In genomic region chr11:118230088-118230487, GRCh38 we compare ENCODE assay signal across 23 cellular contexts. TPM values are rescaled to one million over a fixed set of nuclear protein-coding genes. Genes with fewer than 3 reads are reported as not detected.
DNase-seq lines count a peak whose midpoint lies in the region; ATAC-seq and TF ChIP-seq lines count a peak whose summit lies in the region.
"Had no signal": no experiment of that assay in that cellular context is flagged by ENCODE, and none has a peak within 500 bp of the region (broad histone marks: within the 10 kb centered on the region; RNA-seq: fewer than 3 reads in every experiment).

No MANE protein-coding gene starts in this region.

- no peak for DNase-seq in SK-N-SH
- peak; percentile 48 for DNase-seq in stimulated activated CD4-positive, alpha-beta T cell treated with anti-CD3 and anti-CD28 coated beads, Interleukin-4, amount 100 ng/mL, for 24 hours
- no peak for DNase-seq in stimulated activated CD4-positive, alpha-beta T cell treated with anti-CD3 and anti-CD28 coated beads, Interleukin-2, amount 100 ng/mL, for 24 hours
- DNase-seq in effector memory CD4-positive, alpha-beta T cell = peak; percentile 25 to 50 (median 37)
- no peak for DNase-seq in upper lobe of left lung
- DNase-seq in posterior vena cava (ENCODE audit: low spot score) = no peak
- no peak for DNase-seq in LoVo (ENCODE audit: low spot score)
- DNase-seq: adrenal gland; DMS79; GOT3; heart left ventricle; KG1; NCI-H1105 treated with DMSO at 0.1 percent for 48 hours; NCI-H2171; NCI-H774; stimulated activated naive B cell treated with anti-CD40 and anti-IgM and Interleukin-4, amounts not matched to agents 10 μg/mL and 1 μg/mL and 100 μg/mL, for 72 hours had no signal

- peaks cover 13% of the 10 kb centered on the region for H3F3A ChIP-seq in SK-N-SH (replicated peaks; ENCODE audit: insufficient read depth)

- no peaks in the 10 kb centered on the region for H3K36me3 ChIP-seq in SK-N-SH (replicated peaks in 1 of 2; ENCODE audit: control insufficient read depth in 1 of 2, insufficient read depth in 2 of 2, low read length in 1 of 2)
- H3K36me3 ChIP-seq in effector memory CD4-positive, alpha-beta T cell (ENCODE audit: control insufficient read depth, insufficient read depth, low read length) = peaks cover 25% of the 10 kb centered on the region
- peaks cover 0 to 18% (median 1%) of the 10 kb centered on the region in 4 donors for H3K36me3 ChIP-seq in upper lobe of left lung
- H3K36me3 ChIP-seq: adrenal gland, SJSA1 had no signal

- no peaks in the 10 kb centered on the region for H3K79me2 ChIP-seq in SK-N-SH (ENCODE audit: insufficient read depth)

- no peak overlapping the region for H3K4me3 ChIP-seq in SK-N-SH (ENCODE audit: low read depth in 2 of 2, low read length in 1 of 2)
- H3K4me3 ChIP-seq in effector memory CD4-positive, alpha-beta T cell (ENCODE audit: insufficient read depth, low read depth, low read length, poor library complexity, severe bottlenecking) = no peak overlapping the region
- no peak overlapping the region for H3K4me3 ChIP-seq in upper lobe of left lung
- H3K4me3 ChIP-seq: adrenal gland, heart left ventricle, SJSA1 had no signal

- TF ChIP-seq RAD21 in SK-N-SH (IDR thresholded peaks at IDR 0.05; ENCODE audit: low read length) = no peak

- intact Hi-C loops in posterior vena cava (cut with DNase I) = no loop called here

- no peaks in the 10 kb centered on the region for H3K9me2 ChIP-seq in SK-N-SH

- POLR2A ChIA-PET in SK-N-SH (lab: Yijun Ruan, JAX) = no interaction called here

- TF ChIP-seq EP300 in SK-N-SH (IDR thresholded peaks at IDR 0.05; ENCODE audit: borderline replicate concordance in 1 of 2, low read depth in 1 of 2, low read length in 1 of 2) = no peak
- no peak for TF ChIP-seq EP300 in upper lobe of left lung (IDR thresholded peaks at IDR 0.05)

- TF ChIP-seq POLR2A in upper lobe of left lung (IDR thresholded peaks at IDR 0.05) = no peak

- H3K27me3 ChIP-seq in SK-N-SH (ENCODE audit: insufficient read depth) (peaks cover 6% of the 10 kb centered on the region; the same call in 1 of the 2 replicates), upper lobe of left lung (no peaks in the 10 kb centered on the region)
- no peaks in the 10 kb centered on the region for H3K27me3 ChIP-seq in effector memory CD4-positive, alpha-beta T cell (replicated peaks; ENCODE audit: control insufficient read depth, insufficient read depth, low read length, poor library complexity, severe bottlenecking)
- H3K27me3 ChIP-seq: adrenal gland, heart left ventricle, SJSA1 had no signal

- CTCF ChIA-PET in SK-N-SH (lab: Yijun Ruan, JAX) = interaction anchor here (0.6 to 1.0 kb wide), 3 partner anchors 27 to 372 kb away, joined by 3 to 4 read pairs (median 3); no protein-coding TSS in a partner anchor

- H4K20me1 ChIP-seq in SK-N-SH (ENCODE audit: insufficient read depth) = no peaks in the 10 kb centered on the region

- peak overlapping the region; percentile 13; the same call in 1 of the 2 replicates for H3K4me2 ChIP-seq in SK-N-SH

- TF ChIP-seq CTCF in SK-N-SH (IDR thresholded peaks at IDR 0.05) (no peak), upper lobe of left lung (IDR thresholded peaks at IDR 0.05) (no peak)

- 61% methylated on average over 3 of the region's 3 CpGs for whole genome bisulfite sequencing in SK-N-SH (ENCODE audit: low lambda C conversion rate)
- WGBS in upper lobe of left lung, 2 donors = 72 to 89% methylated on average over 3 of the region's 3 CpGs

- H3K9ac ChIP-seq in SK-N-SH = no peak overlapping the region

- H3K9me3 ChIP-seq in SK-N-SH (no peaks in the 10 kb centered on the region), upper lobe of left lung (no peaks in the 10 kb centered on the region)
- no peaks in the 10 kb centered on the region for H3K9me3 ChIP-seq in effector memory CD4-positive, alpha-beta T cell (ENCODE audit: control insufficient read depth, low read length)
- H3K9me3 ChIP-seq: adrenal gland, heart left ventricle, SJSA1 had no signal

- H3K27ac ChIP-seq in SK-N-SH (ENCODE audit: low read depth in 2 of 2, low read length in 1 of 2) (0 out of 4 replicates have a peak overlapping the region, but pooled peaks of 1 of the 2 experiments have one; percentile 11), upper lobe of left lung (peak overlapping the region in 3 of 4 donors; percentile 40 to 79 (median 70))
- H3K27ac ChIP-seq in effector memory CD4-positive, alpha-beta T cell (ENCODE audit: insufficient read depth, low read length, poor library complexity, severe bottlenecking) = peak overlapping the region; percentile 65
- H3K27ac ChIP-seq: 22Rv1, SJSA1 had no signal

- H2AFZ ChIP-seq in SK-N-SH (ENCODE audit: low read depth) = no peak overlapping the region

- H3K4me1 ChIP-seq in SK-N-SH (ENCODE audit: control insufficient read depth in 1 of 2, insufficient read depth in 2 of 2, low read depth in 1 of 2, low read length in 1 of 2) (peaks cover 0 to 5% of the 10 kb centered on the region in 2 experiments; a peak in 1 of 4 replicates), upper lobe of left lung (peaks cover 9 to 19% (median 13%) of the 10 kb centered on the region in 4 donors)
- peaks cover 46% of the 10 kb centered on the region for H3K4me1 ChIP-seq in effector memory CD4-positive, alpha-beta T cell (ENCODE audit: control insufficient read depth, insufficient read depth, low read length, poor library complexity, severe bottlenecking)
- H3K4me1 ChIP-seq: SJSA1 had no signal

- ATAC-seq in SK-N-SH treated with all-trans-retinoic acid at 6 μM for 48 hours (no peak), upper lobe of left lung (ENCODE audit: low FRiP score in 2 of 2) (no peak)
- ATAC-seq: heart left ventricle; stimulated activated naive B cell treated with anti-CD40 and anti-IgM and Interleukin-4, amounts not matched to agents 10 μg/mL and 1 μg/mL and 100 μg/mL, for 72 hours had no signal

TF ChIP-seq in SK-N-SH, 30 proteins besides CTCF, POLR2A, EP300 and RAD21:
- TF ChIP-seq GATA2 (CRISPR knock-in tag; IDR thresholded peaks at IDR 0.05) = no peak

TF ChIP-seq in SK-N-SH treated with all-trans-retinoic acid at 6 μM for 48 hours, 23 proteins besides CTCF, POLR2A, EP300 and RAD21 (continues in another document):
- TF ChIP-seq ZNF565 (CRISPR knock-in tag; conservative IDR thresholded peaks at IDR 0.05; ENCODE audit: low read depth) (no peak), ESRRG (CRISPR knock-in tag; IDR thresholded peaks at IDR 0.05) (no peak), POU6F1 (CRISPR knock-in tag; IDR thresholded peaks at IDR 0.05; ENCODE audit: borderline replicate concordance, low read depth) (no peak), PPARA (CRISPR knock-in tag; IDR thresholded peaks at IDR 0.05; ENCODE audit: borderline replicate concordance) (no peak), OSR1 (CRISPR knock-in tag; IDR thresholded peaks at IDR 0.05) (no peak), ZC3H10 (CRISPR knock-in tag; IDR thresholded peaks at IDR 0.05) (no peak), SNAI2 (CRISPR knock-in tag; IDR thresholded peaks at IDR 0.05) (no peak), CSDC2 (CRISPR knock-in tag; IDR thresholded peaks at IDR 0.05) (no peak), ZNF8 (CRISPR knock-in tag; IDR thresholded peaks at IDR 0.05) (no peak), ISL1 (CRISPR knock-in tag; IDR thresholded peaks at IDR 0.05) (no peak), TOX (CRISPR knock-in tag; IDR thresholded peaks at IDR 0.05; ENCODE audit: borderline replicate concordance) (no peak)

RNA-seq across cellular contexts. Expression of gene JAML, which starts 5.3 kb away (rescaled TPM):
- polyA plus RNA-seq in SK-N-SH (2012; rRNA removed) = not detected in 2 replicates
- polyA plus RNA-seq in SK-N-SH (2012; cell fraction: cytosol; rRNA removed) = 0.04 and 0.05 TPM in 2 replicates
- 0.01 TPM in 1 of 2 replicates, not detected in the other for polyA plus RNA-seq in SK-N-SH (2012; cell fraction: nucleus; rRNA removed)
- 100 to 1,000 TPM in 2 of 6 donors, 10 to 100 TPM in 4; 33.0 to 105 (median 49.5) TPM for total RNA-seq in upper lobe of left lung
- total RNA-seq in posterior vena cava = 1 to 10 TPM; 3.8 to 7.0 TPM
- total RNA-seq: PC-3, SJSA1 had no signal
- polyA plus RNA-seq: BJ had no signal

RNA-seq across cellular contexts. Expression of gene MPZL3, which starts 22.1 kb away (rescaled TPM):
- polyA plus RNA-seq in SK-N-SH (2012; rRNA removed) = 0.38 and 0.70 TPM in 2 replicates
- 0.52 and 1.0 TPM in 2 replicates for polyA plus RNA-seq in SK-N-SH (2012; cell fraction: cytosol; rRNA removed)
- polyA plus RNA-seq in SK-N-SH (2012; cell fraction: nucleus; rRNA removed) = 0.23 and 0.43 TPM in 2 replicates
- 10 to 100 TPM in 4 of 6 donors, 1 to 10 TPM in 2; 2.3 to 27.7 (median 10.4) TPM for total RNA-seq in upper lobe of left lung
- total RNA-seq in posterior vena cava = 1 to 10 TPM in 1 of 2 donors, under 1 TPM in 1; 0.52 to 1.6 TPM
- total RNA-seq: SJSA1 had no signal

RNA-seq across cellular contexts. Expression of gene MPZL2, which starts 34.0 kb away (rescaled TPM):
- 6.2 and 8.6 TPM in 2 replicates for polyA plus RNA-seq in SK-N-SH (2012; rRNA removed)
- polyA plus RNA-seq in SK-N-SH (2012; cell fraction: cytosol; rRNA removed) = 6.5 and 6.8 TPM in 2 replicates
- polyA plus RNA-seq in SK-N-SH (2012; cell fraction: nucleus; rRNA removed) = 5.9 and 9.3 TPM in 2 replicates
- total RNA-seq in upper lobe of left lung (100 to 1,000 TPM in 3 of 6 donors, 10 to 100 TPM in 3; 51.6 to 146 (median 110) TPM), posterior vena cava (10 to 100 TPM; 29.8 to 53.3 TPM)
- total RNA-seq: SJSA1 had no signal
- polyA plus RNA-seq: BJ had no signal

RNA-seq across cellular contexts. Expression of gene SCN2B, which starts 53.6 kb away (rescaled TPM):
- polyA plus RNA-seq in SK-N-SH (2012; rRNA removed) = 0.03 and 0.05 TPM in 2 replicates
- polyA plus RNA-seq in SK-N-SH (2012; cell fraction: cytosol; rRNA removed) = 0.01 and 0.03 TPM in 2 replicates
- polyA plus RNA-seq in SK-N-SH (2012; cell fraction: nucleus; rRNA removed) = 0.01 and 0.02 TPM in 2 replicates
- total RNA-seq in upper lobe of left lung (1 to 10 TPM in 1 of 6 donors, under 1 TPM in 3, not detected in 2; 0.22 to 2.4 (median 0.32) TPM), posterior vena cava (1 to 10 TPM in 1 of 2 donors, under 1 TPM in 1; 0.14 to 1.4 TPM)
- total RNA-seq: activated CD8-positive, alpha-beta memory T cell treated with anti-CD3 and anti-CD28 coated beads for 36 hours; PC-3; pulmonary artery endothelial cell; SJSA1 had no signal
- polyA plus RNA-seq: BJ had no signal

Comparison
In these comparisons a context has a peak if more than half of its experiments do, and no peak if none do; other contexts are left out.
1. DNase-seq: peak in stimulated activated CD4-positive, alpha-beta T cell treated with anti-CD3 and anti-CD28 coated beads, Interleukin-4, amount 100 ng/mL, for 24 hours (single experiment) and effector memory CD4-positive, alpha-beta T cell (3 of 3); none in SK-N-SH (single experiment), stimulated activated CD4-positive, alpha-beta T cell treated with anti-CD3 and anti-CD28 coated beads, Interleukin-2, amount 100 ng/mL, for 24 hours (0 of 2), upper lobe of left lung (0 of 2), posterior vena cava (single experiment) and LoVo (single experiment).
2. RNA of gene JAML, which starts 5.3 kb away (total RNA-seq): 33.0 to 105 TPM in upper lobe of left lung; 3.8 to 7.0 TPM in posterior vena cava; every median in the first group is over 4 times any median in the second.